12 cellular contexts compared by ENCODE assay signal in the genomic region with DNA sequence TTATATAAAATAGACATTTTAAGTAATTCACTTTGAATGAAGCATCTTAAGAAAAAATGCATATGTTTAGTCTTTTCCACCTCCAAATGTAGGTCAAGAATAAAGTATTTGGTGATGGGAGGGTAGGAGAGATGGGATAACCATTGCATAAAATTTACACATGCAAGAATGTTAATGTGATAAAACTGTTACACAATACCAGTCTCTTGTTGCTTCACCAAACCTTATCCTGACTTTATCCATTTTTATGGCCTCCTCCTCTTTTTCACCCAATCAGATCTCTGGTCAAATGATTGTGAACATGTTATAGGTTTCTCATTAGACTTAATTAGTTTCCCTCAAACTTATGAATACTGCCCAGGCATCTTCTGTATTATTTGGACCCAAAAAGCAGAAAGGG.
A peak's percentile ranks its signal among the peaks of the same experiment; 100 is the strongest.
DNase-seq lines count a peak whose midpoint lies in the region; ATAC-seq and TF ChIP-seq lines count a peak whose summit lies in the region.
"Had no signal": no experiment of that assay in that cellular context is flagged by ENCODE, and none has a peak within 500 bp of the region (broad histone marks: within the 10 kb centered on the region; RNA-seq: fewer than 3 reads in every experiment).

No MANE protein-coding gene starts in this region.

- H2BK20ac ChIP-seq in IMR-90 (ENCODE audit: low read depth, low read length), result no peak overlapping the region

- TF ChIP-seq CTCF in IMR-90 (conservative IDR thresholded peaks at IDR 0.05; ENCODE audit: low read depth, low read length) (no peak), fibroblast of villous mesenchyme (IDR thresholded peaks at IDR 0.05; ENCODE audit: insufficient read depth, low read depth, low read length) (no peak), heart right ventricle (IDR thresholded peaks at IDR 0.05) (no peak)

- H4K5ac ChIP-seq in IMR-90 (ENCODE audit: low read depth, low read length), result no peak overlapping the region

- CTCF ChIA-PET in IMR-90 (lab: Yijun Ruan, JAX), result no interaction called here

- H3K27me3 ChIP-seq in IMR-90 (ENCODE audit: control insufficient read depth, insufficient read depth, low read length) (no peaks in the 10 kb centered on the region), heart right ventricle (no peaks in the 10 kb centered on the region)
- H3K27me3 ChIP-seq: BLaER1 treated with 17β-estradiol and CSF1 and Interleukin-3, amounts not matched to agents 10 nM and 100 nM had no signal

- H3K4me2 ChIP-seq in IMR-90 (ENCODE audit: low read depth, low read length), result no peak overlapping the region
- H3K4me2 ChIP-seq: BLaER1 treated with 17β-estradiol and CSF1 and Interleukin-3, amounts not matched to agents 10 nM and 100 nM had no signal

- dilution Hi-C loops in IMR-90 (cut with HindIII; ENCODE audit: low sequenced_read_pairs, unreplicated experiment), result no loop called here

- H3K4me3 ChIP-seq in IMR-90 (ENCODE audit: insufficient read depth, low read depth, low read length), result no peak overlapping the region
- no peak overlapping the region for H3K4me3 ChIP-seq in fibroblast of villous mesenchyme (ENCODE audit: low read depth, low read length)
- no peak overlapping the region for H3K4me3 ChIP-seq in heart right ventricle
- H3K4me3 ChIP-seq: BLaER1 treated with 17β-estradiol and CSF1 and Interleukin-3, amounts not matched to agents 10 nM and 100 nM had no signal

- in situ Hi-C loops in IMR-90 (cut with MboI; ENCODE audit: low sequenced_read_pairs), result no loop called here

- H2AK9ac ChIP-seq in IMR-90 (replicated peaks; ENCODE audit: low read depth, low read length, poor library complexity), result no peak overlapping the region

- no TSS peak for BruUV-seq in IMR-90 (replicated peaks; lab: Mats Ljungman, UMichigan)

- no peak overlapping the region for H4K91ac ChIP-seq in IMR-90 (ENCODE audit: insufficient read depth, low read depth, low read length)

- H2AK5ac ChIP-seq in IMR-90 (ENCODE audit: low read depth, low read length), result no peak overlapping the region

- H2AFZ ChIP-seq in IMR-90 (replicated peaks; ENCODE audit: low read length, poor library complexity), result no peak overlapping the region

- H2BK120ac ChIP-seq in IMR-90 (ENCODE audit: low read depth, low read length), result no peak overlapping the region

- no peak overlapping the region for H4K8ac ChIP-seq in IMR-90 (ENCODE audit: low read depth in 2 of 2, low read length in 2 of 2)

- TF ChIP-seq POLR2A in IMR-90 (IDR thresholded peaks at IDR 0.05; ENCODE audit: low read depth, low read length), result no peak

- no peaks in the 10 kb centered on the region for H3K4me1 ChIP-seq in IMR-90 (ENCODE audit: control insufficient read depth, insufficient read depth, low read length)
- no peaks in the 10 kb centered on the region for H3K4me1 ChIP-seq in heart right ventricle
- H3K4me1 ChIP-seq: BLaER1 treated with 17β-estradiol and CSF1 and Interleukin-3, amounts not matched to agents 10 nM and 100 nM had no signal

- H3K27ac ChIP-seq in IMR-90 (ENCODE audit: insufficient read depth, low read length), result no peak overlapping the region
- H3K27ac ChIP-seq in heart right ventricle, result no peak overlapping the region
- H3K27ac ChIP-seq: BLaER1 treated with 17β-estradiol and CSF1 and Interleukin-3, amounts not matched to agents 10 nM and 100 nM had no signal

- DNase-seq in IMR-90 (no peak), OCI-M1 (lab: John Stamatoyannopoulos, UW) (peak; percentile 23), amniotic epithelial cell (ENCODE audit: low read depth) (peak; percentile 45), fibroblast of villous mesenchyme (ENCODE audit: low read depth) (peak; percentile 3), DMS53 (lab: John Stamatoyannopoulos, UW) (no peak), heart right ventricle (no peak)
- DNase-seq: CD8-positive, alpha-beta T cell; DMS 273 treated with DMSO at 0.1 percent for 48 hours; GOT3; H9 had no signal

- POLR2A ChIA-PET in IMR-90 (lab: Charles Lee; ENCODE audit: unreplicated experiment), result no interaction called here

- no peak overlapping the region for H2BK15ac ChIP-seq in IMR-90 (ENCODE audit: low read depth, low read length)

- no peak overlapping the region for H3K4ac ChIP-seq in IMR-90 (ENCODE audit: low read depth, low read length)

- TF ChIP-seq RAD21 in IMR-90 (IDR thresholded peaks at IDR 0.05; ENCODE audit: low read length), result no peak

- H3K79me1 ChIP-seq in IMR-90 (ENCODE audit: low read depth in 1 of 2, low read length in 2 of 2), result no peaks in the 10 kb centered on the region

- no peak overlapping the region for H3K18ac ChIP-seq in IMR-90 (ENCODE audit: low read depth, low read length)

- no peak overlapping the region for H3K14ac ChIP-seq in IMR-90 (replicated peaks; ENCODE audit: low read depth, low read length)

- no peaks in the 10 kb centered on the region for H3K36me3 ChIP-seq in IMR-90 (ENCODE audit: control insufficient read depth, insufficient read depth, low read length)
- H3K36me3 ChIP-seq in heart right ventricle, result no peaks in the 10 kb centered on the region
- H3K36me3 ChIP-seq: BLaER1 treated with 17β-estradiol and CSF1 and Interleukin-3, amounts not matched to agents 10 nM and 100 nM had no signal

- intact Hi-C loops in IMR-90 (cut with micrococcal nuclease) (no loop called here), heart right ventricle (cut with DNase I) (no loop called here)

- no peaks in the 10 kb centered on the region for H3K9me1 ChIP-seq in IMR-90 (ENCODE audit: insufficient read depth, low read length)

- H3K9me3 ChIP-seq in IMR-90 (ENCODE audit: control insufficient read depth, insufficient read depth, low read length), result no peaks in the 10 kb centered on the region
- H3K9me3 ChIP-seq in heart right ventricle, result no peaks in the 10 kb centered on the region
- H3K9me3 ChIP-seq: BLaER1 treated with 17β-estradiol and CSF1 and Interleukin-3, amounts not matched to agents 10 nM and 100 nM had no signal

- no peak for ATAC-seq in IMR-90 (ENCODE audit: low read depth)
- no peak for ATAC-seq in GM19397 (IDR thresholded peaks at IDR 0.05; ENCODE audit: unreplicated experiment)
- no peak for ATAC-seq in heart right ventricle
- ATAC-seq: CD8-positive, alpha-beta T cell had no signal

- no peaks in the 10 kb centered on the region for H4K20me1 ChIP-seq in IMR-90 (ENCODE audit: insufficient read depth, low read length)
- H4K20me1 ChIP-seq: BLaER1 treated with 17β-estradiol and CSF1 and Interleukin-3, amounts not matched to agents 10 nM and 100 nM had no signal

- H3K9ac ChIP-seq in IMR-90 (ENCODE audit: low read depth, low read length), result no peak overlapping the region
- H3K9ac ChIP-seq: BLaER1 treated with 17β-estradiol and CSF1 and Interleukin-3, amounts not matched to agents 10 nM and 100 nM had no signal

- no peak overlapping the region for H2BK5ac ChIP-seq in IMR-90 (ENCODE audit: low read depth, low read length, poor library complexity, severe bottlenecking)

- no peak overlapping the region for H3K56ac ChIP-seq in IMR-90 (ENCODE audit: extremely low read depth, insufficient read depth, low read length)

- no peak overlapping the region for H3K23ac ChIP-seq in IMR-90 (ENCODE audit: low read depth, low read length)

TF ChIP-seq in IMR-90, 13 proteins besides CTCF, POLR2A, EP300 and RAD21:
- TF ChIP-seq RFX5 (IDR thresholded peaks at IDR 0.05; ENCODE audit: low read depth, low read length) (no peak), CEBPB (IDR thresholded peaks at IDR 0.05; ENCODE audit: low read depth, low read length) (peak; percentile 76)

Comparison
In these comparisons a context has a peak if more than half of its experiments do, and no peak if none do; other contexts are left out.
1. DNase-seq: peak in OCI-M1 (single experiment), amniotic epithelial cell (single experiment) and fibroblast of villous mesenchyme (single experiment); none in IMR-90 (single experiment), DMS53 (single experiment) and heart right ventricle (0 of 2).